In genomic region chr10:46091834-46092522, GRCh38 we compare ENCODE assay signal across 16 cellular contexts. TPM values are rescaled to one million over a fixed set of nuclear protein-coding genes. Genes with fewer than 3 reads are reported as not detected.
DNase-seq lines count a peak whose midpoint lies in the region; ATAC-seq, FAIRE-seq and TF ChIP-seq lines count a peak whose summit lies in the region.
"Had no signal": no experiment of that assay in that cellular context is flagged by ENCODE, and none has a peak within 500 bp of the region (broad histone marks: within the 10 kb centered on the region; RNA-seq: fewer than 3 reads in every experiment).

No MANE protein-coding gene starts in this region.

- H3K9me3 ChIP-seq in K562 (replicated peaks; ENCODE audit: control insufficient read depth, insufficient read depth, low read depth, low read length) (no peaks in the 10 kb centered on the region), uterus (no peaks in the 10 kb centered on the region)
- H3K9me3 ChIP-seq: breast epithelium, pancreas had no signal

- H3K4me3 ChIP-seq in Jurkat, Clone E6-1 (ENCODE audit: low read length), result peak overlapping the region; percentile 20; the same call in 1 of the 2 replicates
- H3K4me3 ChIP-seq in K562 (no peak overlapping the region), uterus (no peak overlapping the region)
- H3K4me3 ChIP-seq: breast epithelium, pancreas, PC-9 had no signal

- H3K9me3 Mint-ChIP-seq in osteocyte (ENCODE audit: unreplicated experiment) (no peaks in the 10 kb centered on the region), type B pancreatic cell (no peaks in the 10 kb centered on the region)

- no peaks in the 10 kb centered on the region for H3K27me3 Mint-ChIP-seq in osteocyte (ENCODE audit: unreplicated experiment)
- H3K27me3 Mint-ChIP-seq in type B pancreatic cell, result no peaks in the 10 kb centered on the region

- no peaks in the 10 kb centered on the region for H3K36me3 Mint-ChIP-seq in osteocyte (ENCODE audit: unreplicated experiment)
- no peaks in the 10 kb centered on the region for H3K36me3 Mint-ChIP-seq in type B pancreatic cell

- H3K27ac Mint-ChIP-seq in osteocyte (ENCODE audit: unreplicated experiment) (no peak overlapping the region), type B pancreatic cell (no peak overlapping the region)

- no peak overlapping the region for H3K27ac ChIP-seq in K562 (ENCODE audit: extremely low read depth, low read depth, low read length)
- H3K27ac ChIP-seq in uterus, result no peak overlapping the region
- H3K27ac ChIP-seq: breast epithelium, pancreas, PC-9 had no signal

- WGBS in K562 (ENCODE audit: insufficient coverage, low coverage, missing lambda C conversion rate), result 16% methylated on average over 12 of the region's 12 CpGs

- no peaks in the 10 kb centered on the region for H3K9me1 ChIP-seq in K562 (ENCODE audit: control insufficient read depth, insufficient read depth, low read length)

- H3K36me3 ChIP-seq in K562 (ENCODE audit: control insufficient read depth, insufficient read depth, low read length) (no peaks in the 10 kb centered on the region), uterus (no peaks in the 10 kb centered on the region)
- H3K36me3 ChIP-seq: breast epithelium, pancreas had no signal

- CTCF ChIA-PET in K562 (lab: Yijun Ruan, JAX; ENCODE audit: low intra/inter-chr PET ratio), result interaction anchor here (0.5 kb wide), 1 partner anchor 740 kb away, joined by 4 read pairs; no protein-coding TSS in a partner anchor

- TF ChIP-seq EP300 in K562 (IDR thresholded peaks at IDR 0.05; ENCODE audit: low read length), result no peak

- BruUV-seq in K562 (replicated peaks; lab: Mats Ljungman, UMichigan), result no TSS peak

- TF ChIP-seq POLR2A in K562 (conservative IDR thresholded peaks at IDR 0.05) (no peak), uterus (IDR thresholded peaks at IDR 0.05) (no peak)

- intact Hi-C loops in K562 (cut with micrococcal nuclease), result no loop called here
- intact Hi-C loops in uterus (cut with DNase I; ENCODE audit: low total_unique reads), result no loop called here

- no peaks in the 10 kb centered on the region for H3K79me2 ChIP-seq in K562 (ENCODE audit: control insufficient read depth, insufficient read depth, low read length)

- ATAC-seq in K562, result no peak
- ATAC-seq: left lobe of liver, pancreas had no signal

- H2AFZ ChIP-seq in K562 (ENCODE audit: low read depth, low read length), result peak overlapping the region; percentile 7; the same call in 1 of the 2 replicates
- H2AFZ ChIP-seq: PC-9 had no signal

- POLR2A ChIA-PET in K562 (lab: Yijun Ruan, JAX), result interaction anchor here (0.7 to 1.0 kb wide), 3 partner anchors 11 to 18 kb away, joined by 3 to 5 read pairs (median 3); no protein-coding TSS in a partner anchor

- H3K4me1 Mint-ChIP-seq in osteocyte (ENCODE audit: unreplicated experiment) (no peaks in the 10 kb centered on the region), type B pancreatic cell (ENCODE audit: unreplicated experiment) (peaks cover 13% of the 10 kb centered on the region)

- H4K20me1 ChIP-seq in K562 (replicated peaks; ENCODE audit: control insufficient read depth, insufficient read depth, low read length), result no peaks in the 10 kb centered on the region

- H3K9ac ChIP-seq in K562 (ENCODE audit: insufficient read depth in 1 of 2, low read depth in 2 of 2, low read length in 2 of 2), result peak overlapping the region in 1 of 2 experiments; percentile 13; a peak in 1 of 4 replicates

- TF ChIP-seq RAD21 in K562 (CRISPR knock-in tag; conservative IDR thresholded peaks at IDR 0.05 in 1 of 2, IDR thresholded peaks at IDR 0.05 in 1 of 2), result no peak

- H3K27me3 ChIP-seq in K562 (ENCODE audit: control insufficient read depth in 2 of 2, insufficient read depth in 2 of 2, low read length in 2 of 2), result peaks cover 0 to 14% of the 10 kb centered on the region in 2 experiments; a peak in 3 of 5 replicates
- no peaks in the 10 kb centered on the region for H3K27me3 ChIP-seq in uterus
- H3K27me3 ChIP-seq: breast epithelium had no signal

- TF ChIP-seq CTCF in K562 (IDR thresholded peaks at IDR 0.05 in 2 of 3, conservative IDR thresholded peaks at IDR 0.05 in 1 of 3; ENCODE audit: insufficient read depth in 2 of 3, low read depth in 1 of 3, low read length in 3 of 3) (no peak), osteocyte (IDR thresholded peaks at IDR 0.05) (no peak), uterus (IDR thresholded peaks at IDR 0.05) (no peak), type B pancreatic cell (conservative IDR thresholded peaks at IDR 0.05) (no peak)

- no peak for FAIRE-seq in K562 (lab: Jason Lieb, UNC)
- FAIRE-seq: endothelial cell of umbilical vein, pancreas had no signal

- in situ Hi-C loops in K562 (cut with MboI), result loop anchor here (25.0 kb wide), 1 partner anchor 1670 kb away; the partner anchor contains the start of gene SYT15B

- DNase-seq in activated T-cell treated with anti-CD3 and anti-CD28 coated beads, Interleukin-2, amount 50 U/mL, for 1 hour, result peak; percentile 20
- no peak for DNase-seq in activated T-cell treated with anti-CD3 and anti-CD28 coated beads for 4 hours
- no peak for DNase-seq in Jurkat, Clone E6-1 (ENCODE audit: low read depth, low spot score)
- DNase-seq in K562 (ENCODE audit: extremely low read depth in 1 of 4, low spot score in 3 of 4), result no peak
- DNase-seq in osteocyte (ENCODE audit: extremely low spot score, unreplicated experiment), result peak; percentile 84
- no peak for DNase-seq in uterus
- no peak for DNase-seq in type B pancreatic cell (ENCODE audit: extremely low spot score, unreplicated experiment)
- no peak for DNase-seq in NCI-H748 treated with DMSO at 0.1 percent for 48 hours (lab: John Stamatoyannopoulos, UW)
- DNase-seq: DMS79 treated with DMSO at 0.1 percent for 48 hours, NCI-H2171, pancreas, PC-9 had no signal

- H3K4me2 ChIP-seq in K562 (ENCODE audit: insufficient read depth, low read length), result no peak overlapping the region
- H3K4me2 ChIP-seq: PC-9 had no signal

- no peak overlapping the region for H3K4me3 Mint-ChIP-seq in osteocyte (ENCODE audit: unreplicated experiment)
- no peak overlapping the region for H3K4me3 Mint-ChIP-seq in type B pancreatic cell

- H3K4me1 ChIP-seq in K562 (replicated peaks in 1 of 2; ENCODE audit: control insufficient read depth in 2 of 2, insufficient read depth in 2 of 2, low read length in 2 of 2), result peaks cover 0 to 23% of the 10 kb centered on the region in 2 experiments; a peak in 4 of 5 replicates
- H3K4me1 ChIP-seq in uterus, result no peaks in the 10 kb centered on the region
- H3K4me1 ChIP-seq: breast epithelium, pancreas had no signal

TF ChIP-seq in K562, 482 proteins besides CTCF, POLR2A, EP300 and RAD21 (continues in another document):
- no peak for TF ChIP-seq MTA1 (IDR thresholded peaks at IDR 0.05; ENCODE audit: borderline replicate concordance)
- TF ChIP-seq TFAM (CRISPR knock-in tag; conservative IDR thresholded peaks at IDR 0.05), result no peak
- TF ChIP-seq ZSCAN32 (CRISPR knock-in tag; IDR thresholded peaks at IDR 0.05), result no peak
- peak; percentile 13; the same call in 1 of the 2 replicates for TF ChIP-seq CTBP1 (IDR thresholded peaks at IDR 0.05; ENCODE audit: borderline replicate concordance)
- peak; percentile 77 for TF ChIP-seq PRDM10 (IDR thresholded peaks at IDR 0.05; ENCODE audit: partially characterized antibody)
- no peak for TF ChIP-seq IFI16 (CRISPR knock-in tag; IDR thresholded peaks at IDR 0.05)
- TF ChIP-seq ZNF644 (tag; IDR thresholded peaks at IDR 0.05; ENCODE audit: low read depth), result no peak

RNA-seq across cellular contexts. Expression of gene MSMB, which starts 45.9 kb away (rescaled TPM):
- polyA plus RNA-seq in Jurkat, Clone E6-1 (2012; ENCODE audit: insufficient read depth, insufficient read length), result not detected
- total RNA-seq in K562 (2011; cell fraction: chromatin; rRNA removed; ENCODE audit: low replicate concordance), result not detected in 2 replicates
- total RNA-seq in K562 (2011; cell fraction: nucleolus; rRNA removed), result not detected in 2 replicates
- total RNA-seq in K562 (2011; cell fraction: nucleoplasm; rRNA removed), result not detected in 2 replicates
- total RNA-seq in K562 (2014; rRNA removed) (not detected in 2 replicates), K562 (2014; rRNA removed; fragmentation: Illumina TruSeq; extraction: Trizol) (not detected in 2 replicates), K562 (2015; rRNA removed; fragmentation: Illumina TruSeq; extraction: Trizol) (not detected in 2 replicates), K562 (2021) (not detected in 2 replicates), osteocyte (not detected in 2 replicates), uterus (not detected), type B pancreatic cell (ENCODE audit: low replicate concordance) (5.6 and 7.7 TPM in 2 replicates)
- polyA plus RNA-seq in K562 (2011; rRNA removed) (not detected in 2 replicates), K562 (2014; fragmentation: Illumina TruSeq; extraction: Trizol) (not detected in 2 replicates), K562 (2014; fragmentation: Nextera tagmentation; extraction: Ambion mirVana) (under 1 TPM in 1 of 2 experiments, not detected in 1; 0.21 TPM), K562 (2014; rRNA removed) (0.60 TPM in 1 of 2 replicates, not detected in the other)
- polyA plus RNA-seq in K562 (2011; cell fraction: cytosol; rRNA removed), result not detected in 2 replicates
- not detected in 2 replicates for polyA plus RNA-seq in K562 (2011; cell fraction: nucleus; rRNA removed)
- 0.21 and 0.53 TPM in 2 replicates for polyA plus RNA-seq in K562 (2012)
- not detected in 2 replicates for polyA minus RNA-seq in K562 (2011; rRNA and poly(A)+ RNA removed)
- not detected in 2 replicates for polyA minus RNA-seq in K562 (2011; cell fraction: cytosol; rRNA and poly(A)+ RNA removed)
- not detected in 2 replicates for polyA minus RNA-seq in K562 (2011; cell fraction: nucleus; rRNA and poly(A)+ RNA removed)
- total RNA-seq: endothelial cell of umbilical vein, left lobe of liver, LHCN-M2, pancreas, PC-9 had no signal
- polyA plus RNA-seq: endothelial cell of umbilical vein had no signal

Comparison
In these comparisons a context has a peak if more than half of its experiments do, and no peak if none do; other contexts are left out.
1. DNase-seq: peak in activated T-cell treated with anti-CD3 and anti-CD28 coated beads, Interleukin-2, amount 50 U/mL, for 1 hour (single experiment) and osteocyte (single experiment); none in activated T-cell treated with anti-CD3 and anti-CD28 coated beads for 4 hours (single experiment), Jurkat, Clone E6-1 (single experiment), K562 (0 of 4), uterus (0 of 2), type B pancreatic cell (single experiment) and NCI-H748 treated with DMSO at 0.1 percent for 48 hours (single experiment).